Comparison of ENCODE assay signal across 1 cellular context in the genomic region with DNA sequence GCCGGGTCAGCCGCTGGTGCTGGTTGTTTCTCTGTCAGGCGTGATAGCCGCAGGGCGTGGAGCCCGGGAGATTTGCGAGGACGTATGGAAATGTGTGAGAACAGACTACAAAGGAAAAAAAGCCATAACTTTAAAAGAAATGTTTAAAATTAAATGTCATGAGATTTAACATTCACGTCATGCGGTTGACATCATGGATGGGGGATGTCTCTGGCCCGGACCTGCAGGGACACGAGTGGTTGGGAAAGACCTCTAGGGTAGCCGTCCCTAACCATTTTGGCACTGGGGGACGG.
TF ChIP-seq lines count a peak whose summit lies in the region.

No MANE protein-coding gene starts in this region.

TF ChIP-seq in WTC11, 78 proteins besides CTCF, POLR2A, EP300 and RAD21 (continued from another document):
- TF ChIP-seq, protein P1, sequence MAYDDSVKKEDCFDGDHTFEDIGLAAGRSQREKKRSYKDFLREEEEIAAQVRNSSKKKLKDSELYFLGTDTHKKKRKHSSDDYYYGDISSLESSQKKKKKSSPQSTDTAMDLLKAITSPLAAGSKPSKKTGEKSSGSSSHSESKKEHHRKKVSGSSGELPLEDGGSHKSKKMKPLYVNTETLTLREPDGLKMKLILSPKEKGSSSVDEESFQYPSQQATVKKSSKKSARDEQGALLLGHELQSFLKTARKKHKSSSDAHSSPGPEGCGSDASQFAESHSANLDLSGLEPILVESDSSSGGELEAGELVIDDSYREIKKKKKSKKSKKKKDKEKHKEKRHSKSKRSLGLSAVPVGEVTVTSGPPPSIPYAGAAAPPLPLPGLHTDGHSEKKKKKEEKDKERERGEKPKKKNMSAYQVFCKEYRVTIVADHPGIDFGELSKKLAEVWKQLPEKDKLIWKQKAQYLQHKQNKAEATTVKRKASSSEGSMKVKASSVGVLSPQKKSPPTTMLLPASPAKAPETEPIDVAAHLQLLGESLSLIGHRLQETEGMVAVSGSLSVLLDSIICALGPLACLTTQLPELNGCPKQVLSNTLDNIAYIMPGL (CRISPR knock-in tag; IDR thresholded peaks at IDR 0.05), result 0 out of 2 replicates have a peak, but pooled peaks have one; percentile 9
- TF ChIP-seq ESRRA (CRISPR knock-in tag; IDR thresholded peaks at IDR 0.05; ENCODE audit: borderline replicate concordance), result no peak
- peak; percentile 73; the same call in 1 of the 2 replicates for TF ChIP-seq USF1 (CRISPR knock-in tag; IDR thresholded peaks at IDR 0.05)
- 0 out of 2 replicates have a peak, but pooled peaks have one; percentile 3 for TF ChIP-seq EMX1 (CRISPR knock-in tag; IDR thresholded peaks at IDR 0.05)
- TF ChIP-seq ATF1 (CRISPR knock-in tag; IDR thresholded peaks at IDR 0.05), result no peak
- TF ChIP-seq OVOL2 (CRISPR knock-in tag; IDR thresholded peaks at IDR 0.05; ENCODE audit: borderline replicate concordance), result no peak
- TF ChIP-seq MXD4 (CRISPR knock-in tag; IDR thresholded peaks at IDR 0.05; ENCODE audit: borderline replicate concordance), result no peak
- no peak for TF ChIP-seq RORB (CRISPR knock-in tag; IDR thresholded peaks at IDR 0.05)
- no peak for TF ChIP-seq SMAD3 (CRISPR knock-in tag; IDR thresholded peaks at IDR 0.05; ENCODE audit: borderline replicate concordance)
- peak; percentile 97 for TF ChIP-seq ZBTB43 (CRISPR knock-in tag; IDR thresholded peaks at IDR 0.05)
- peak; percentile 93; the same call in 1 of the 2 replicates for TF ChIP-seq ZNF281 (CRISPR knock-in tag; IDR thresholded peaks at IDR 0.05)
- TF ChIP-seq IRF1 (CRISPR knock-in tag; IDR thresholded peaks at IDR 0.05), result no peak; the same call in 1 of the 2 replicates
- no peak for TF ChIP-seq NFATC4 (CRISPR knock-in tag; IDR thresholded peaks at IDR 0.05)
- no peak for TF ChIP-seq STAT6 (CRISPR knock-in tag; conservative IDR thresholded peaks at IDR 0.05; ENCODE audit: low read depth)
- TF ChIP-seq, protein P2, sequence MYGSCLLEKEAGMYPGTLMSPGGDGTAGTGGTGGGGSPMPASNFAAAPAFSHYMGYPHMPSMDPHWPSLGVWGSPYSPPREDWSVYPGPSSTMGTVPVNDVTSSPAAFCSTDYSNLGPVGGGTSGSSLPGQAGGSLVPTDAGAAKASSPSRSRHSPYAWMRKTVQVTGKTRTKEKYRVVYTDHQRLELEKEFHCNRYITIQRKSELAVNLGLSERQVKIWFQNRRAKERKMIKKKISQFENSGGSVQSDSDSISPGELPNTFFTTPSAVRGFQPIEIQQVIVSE (CRISPR knock-in tag; IDR thresholded peaks at IDR 0.05; ENCODE audit: borderline replicate concordance), result no peak
- TF ChIP-seq TCF7 (CRISPR knock-in tag; IDR thresholded peaks at IDR 0.05; ENCODE audit: low read depth), result no peak
- TF ChIP-seq, protein P3, sequence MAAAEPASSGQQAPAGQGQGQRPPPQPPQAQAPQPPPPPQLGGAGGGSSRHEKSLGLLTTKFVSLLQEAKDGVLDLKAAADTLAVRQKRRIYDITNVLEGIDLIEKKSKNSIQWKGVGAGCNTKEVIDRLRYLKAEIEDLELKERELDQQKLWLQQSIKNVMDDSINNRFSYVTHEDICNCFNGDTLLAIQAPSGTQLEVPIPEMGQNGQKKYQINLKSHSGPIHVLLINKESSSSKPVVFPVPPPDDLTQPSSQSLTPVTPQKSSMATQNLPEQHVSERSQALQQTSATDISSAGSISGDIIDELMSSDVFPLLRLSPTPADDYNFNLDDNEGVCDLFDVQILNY (CRISPR knock-in tag; IDR thresholded peaks at IDR 0.05), result no peak
- TF ChIP-seq, protein P4, sequence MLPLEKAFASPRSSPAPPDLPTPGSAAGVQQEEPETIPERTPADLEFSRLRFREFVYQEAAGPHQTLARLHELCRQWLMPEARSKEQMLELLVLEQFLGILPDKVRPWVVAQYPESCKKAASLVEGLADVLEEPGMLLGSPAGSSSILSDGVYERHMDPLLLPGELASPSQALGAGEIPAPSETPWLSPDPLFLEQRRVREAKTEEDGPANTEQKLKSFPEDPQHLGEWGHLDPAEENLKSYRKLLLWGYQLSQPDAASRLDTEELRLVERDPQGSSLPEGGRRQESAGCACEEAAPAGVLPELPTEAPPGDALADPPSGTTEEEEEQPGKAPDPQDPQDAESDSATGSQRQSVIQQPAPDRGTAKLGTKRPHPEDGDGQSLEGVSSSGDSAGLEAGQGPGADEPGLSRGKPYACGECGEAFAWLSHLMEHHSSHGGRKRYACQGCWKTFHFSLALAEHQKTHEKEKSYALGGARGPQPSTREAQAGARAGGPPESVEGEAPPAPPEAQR (CRISPR knock-in tag; IDR thresholded peaks at IDR 0.05), result no peak
- TF ChIP-seq JUN (CRISPR knock-in tag; IDR thresholded peaks at IDR 0.05), result peak; percentile 93; the same call in 1 of the 2 replicates
- no peak for TF ChIP-seq NR2C2 (CRISPR knock-in tag; IDR thresholded peaks at IDR 0.05)
- TF ChIP-seq MYBL2 (CRISPR knock-in tag; IDR thresholded peaks at IDR 0.05), result peak; percentile 96; the same call in 1 of the 2 replicates
- TF ChIP-seq FOXJ3 (CRISPR knock-in tag; IDR thresholded peaks at IDR 0.05; ENCODE audit: borderline replicate concordance), result no peak
- TF ChIP-seq ZNF532 (CRISPR knock-in tag; IDR thresholded peaks at IDR 0.05; ENCODE audit: borderline replicate concordance), result peak; percentile 79; the same call in 1 of the 2 replicates
- TF ChIP-seq CREM (CRISPR knock-in tag; IDR thresholded peaks at IDR 0.05), result no peak
- TF ChIP-seq TEAD4 (CRISPR knock-in tag; IDR thresholded peaks at IDR 0.05), result 0 out of 2 replicates have a peak, but pooled peaks have one; percentile 86
- TF ChIP-seq, protein P5, sequence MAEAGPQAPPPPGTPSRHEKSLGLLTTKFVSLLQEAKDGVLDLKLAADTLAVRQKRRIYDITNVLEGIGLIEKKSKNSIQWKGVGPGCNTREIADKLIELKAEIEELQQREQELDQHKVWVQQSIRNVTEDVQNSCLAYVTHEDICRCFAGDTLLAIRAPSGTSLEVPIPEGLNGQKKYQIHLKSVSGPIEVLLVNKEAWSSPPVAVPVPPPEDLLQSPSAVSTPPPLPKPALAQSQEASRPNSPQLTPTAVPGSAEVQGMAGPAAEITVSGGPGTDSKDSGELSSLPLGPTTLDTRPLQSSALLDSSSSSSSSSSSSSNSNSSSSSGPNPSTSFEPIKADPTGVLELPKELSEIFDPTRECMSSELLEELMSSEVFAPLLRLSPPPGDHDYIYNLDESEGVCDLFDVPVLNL (CRISPR knock-in tag; IDR thresholded peaks at IDR 0.05; ENCODE audit: borderline replicate concordance, low read depth), result 0 out of 2 replicates have a peak, but pooled peaks have one; percentile 30
- TF ChIP-seq, protein P6, sequence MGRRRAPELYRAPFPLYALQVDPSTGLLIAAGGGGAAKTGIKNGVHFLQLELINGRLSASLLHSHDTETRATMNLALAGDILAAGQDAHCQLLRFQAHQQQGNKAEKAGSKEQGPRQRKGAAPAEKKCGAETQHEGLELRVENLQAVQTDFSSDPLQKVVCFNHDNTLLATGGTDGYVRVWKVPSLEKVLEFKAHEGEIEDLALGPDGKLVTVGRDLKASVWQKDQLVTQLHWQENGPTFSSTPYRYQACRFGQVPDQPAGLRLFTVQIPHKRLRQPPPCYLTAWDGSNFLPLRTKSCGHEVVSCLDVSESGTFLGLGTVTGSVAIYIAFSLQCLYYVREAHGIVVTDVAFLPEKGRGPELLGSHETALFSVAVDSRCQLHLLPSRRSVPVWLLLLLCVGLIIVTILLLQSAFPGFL (CRISPR knock-in tag; IDR thresholded peaks at IDR 0.05; ENCODE audit: borderline replicate concordance), result no peak; the same call in 1 of the 2 replicates
- no peak; the same call in 1 of the 2 replicates for TF ChIP-seq SP1 (CRISPR knock-in tag; conservative IDR thresholded peaks at IDR 0.05)
- TF ChIP-seq, protein P7, sequence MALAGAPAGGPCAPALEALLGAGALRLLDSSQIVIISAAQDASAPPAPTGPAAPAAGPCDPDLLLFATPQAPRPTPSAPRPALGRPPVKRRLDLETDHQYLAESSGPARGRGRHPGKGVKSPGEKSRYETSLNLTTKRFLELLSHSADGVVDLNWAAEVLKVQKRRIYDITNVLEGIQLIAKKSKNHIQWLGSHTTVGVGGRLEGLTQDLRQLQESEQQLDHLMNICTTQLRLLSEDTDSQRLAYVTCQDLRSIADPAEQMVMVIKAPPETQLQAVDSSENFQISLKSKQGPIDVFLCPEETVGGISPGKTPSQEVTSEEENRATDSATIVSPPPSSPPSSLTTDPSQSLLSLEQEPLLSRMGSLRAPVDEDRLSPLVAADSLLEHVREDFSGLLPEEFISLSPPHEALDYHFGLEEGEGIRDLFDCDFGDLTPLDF (CRISPR knock-in tag; IDR thresholded peaks at IDR 0.05), result no peak
- TF ChIP-seq ZNF232 (CRISPR knock-in tag; IDR thresholded peaks at IDR 0.05), result no peak
- TF ChIP-seq ZNF671 (CRISPR knock-in tag; IDR thresholded peaks at IDR 0.05), result no peak
